Comparison of ENCODE assay signal across 32 cellular contexts in the genomic region with DNA sequence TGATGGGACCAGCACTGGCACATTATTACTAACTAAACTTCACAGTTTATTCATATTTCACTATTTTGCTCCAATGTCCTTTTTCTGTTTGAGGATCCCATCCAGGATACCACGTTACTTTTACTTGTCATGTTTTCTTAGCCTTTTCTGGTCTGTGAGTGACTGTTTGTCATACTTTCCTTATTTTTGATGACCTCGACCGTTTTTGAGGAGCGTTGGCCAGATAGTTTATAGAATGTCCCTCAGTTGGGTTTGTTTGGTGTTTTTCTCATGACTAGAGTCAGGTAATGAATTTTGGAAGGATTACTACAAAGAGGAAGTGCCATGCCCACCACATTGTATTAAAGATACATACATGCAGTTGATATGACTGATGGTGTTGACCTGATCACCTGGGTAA.
DNase-seq lines count a peak whose midpoint lies in the region; ATAC-seq, FAIRE-seq and TF ChIP-seq lines count a peak whose summit lies in the region.
"Had no signal": no experiment of that assay in that cellular context is flagged by ENCODE, and none has a peak within 500 bp of the region (broad histone marks: within the 10 kb centered on the region; RNA-seq: fewer than 3 reads in every experiment).

No MANE protein-coding gene starts in this region.

- no peak for TF ChIP-seq EP300 in HepG2 (IDR thresholded peaks at IDR 0.05; ENCODE audit: low read depth in 2 of 2, low read length in 2 of 2)
- no peak for TF ChIP-seq EP300 in HepG2 (CRISPR knock-in tag; IDR thresholded peaks at IDR 0.05; ENCODE audit: borderline replicate concordance)
- no peak for TF ChIP-seq EP300 in A549 (IDR thresholded peaks at IDR 0.05)
- TF ChIP-seq EP300 in GM12878 (IDR thresholded peaks at IDR 0.05; ENCODE audit: borderline replicate concordance in 1 of 2, control insufficient read depth in 1 of 2, low read depth in 2 of 2, low read length in 2 of 2), result no peak

- H3K36me3 ChIP-seq in HepG2 (replicated peaks in 1 of 2; ENCODE audit: control insufficient read depth in 1 of 2, insufficient read depth in 2 of 2, low read length in 2 of 2) (no peaks in the 10 kb centered on the region), right lobe of liver (no peaks in the 10 kb centered on the region), GM12878 (ENCODE audit: control insufficient read depth in 2 of 2, insufficient read depth in 2 of 2, low read length in 1 of 2) (no peaks in the 10 kb centered on the region)
- H3K36me3 ChIP-seq: BE2C; BLaER1; BLaER1 treated with 17β-estradiol and CSF1 and Interleukin-3, amounts not matched to agents 10 nM and 100 nM had no signal

- DNase-seq in HepG2 (ENCODE audit: low spot score), result no peak
- DNase-seq in right lobe of liver, result no peak
- DNase-seq in A549 (ENCODE audit: low read depth in 1 of 2, low spot score in 1 of 2), result no peak
- no peak for DNase-seq in GM12878 (ENCODE audit: low read depth, low spot score)
- no peak for DNase-seq in sciatic nerve (ENCODE audit: low spot score)
- DNase-seq: 8988T; ACHN; AML-193; BE2C; C1 segment of cervical spinal cord; Caco-2; Calu3; CD4-positive, alpha-beta memory T cell; CD4-positive, alpha-beta T cell; CD4-positive, CD25-positive, alpha-beta regulatory T cell; CD8-positive, alpha-beta memory T cell; CD8-positive, alpha-beta T cell; COR-L47; DMS 273 treated with DMSO at 0.1 percent for 48 hours; DMS153; DMS53; DMS79; DMS79 treated with DMSO at 0.1 percent for 48 hours; DND-41; EL had no signal

- RAD21 ChIA-PET in GM12878 (lab: Charles Lee; ENCODE audit: unreplicated experiment), result no interaction called here

- no peak overlapping the region for H3K4me2 ChIP-seq in HepG2 (ENCODE audit: low read depth, low read length)
- no peak overlapping the region for H3K4me2 ChIP-seq in A549
- no peak overlapping the region for H3K4me2 ChIP-seq in GM12878 (ENCODE audit: control insufficient read depth, insufficient read depth)
- H3K4me2 ChIP-seq: BLaER1; BLaER1 treated with 17β-estradiol and CSF1 and Interleukin-3, amounts not matched to agents 10 nM and 100 nM had no signal

- BruUV-seq in HepG2 (replicated peaks; lab: Mats Ljungman, UMichigan) (no TSS peak), GM12878 (replicated peaks; lab: Mats Ljungman, UMichigan) (no TSS peak)

- H3K27ac ChIP-seq in HepG2 (ENCODE audit: extremely low read length, insufficient read depth, low read length) (no peak overlapping the region), right lobe of liver (no peak overlapping the region), A549 (no peak overlapping the region), GM12878 (ENCODE audit: control insufficient read depth, insufficient read depth) (no peak overlapping the region)
- H3K27ac ChIP-seq: 22Rv1; BLaER1; BLaER1 treated with 17β-estradiol and CSF1 and Interleukin-3, amounts not matched to agents 10 nM and 100 nM; C4-2B had no signal

- H3K9me3 ChIP-seq in HepG2 (ENCODE audit: low read length), result peaks cover 4% of the 10 kb centered on the region; the same call in 1 of the 2 replicates
- H3K9me3 ChIP-seq in right lobe of liver, result peaks cover 0 to 8% (median 2%) of the 10 kb centered on the region in 4 donors
- no peaks in the 10 kb centered on the region for H3K9me3 ChIP-seq in A549
- H3K9me3 ChIP-seq in GM12878 (replicated peaks; ENCODE audit: control insufficient read depth, insufficient read depth, low read length), result no peaks in the 10 kb centered on the region; the same call in 2 of the 3 replicates
- H3K9me3 ChIP-seq: BE2C had no signal

- no peak overlapping the region for H3K4me3 ChIP-seq in HepG2 (replicated peaks in 1 of 3; ENCODE audit: insufficient read depth in 1 of 3, low read depth in 2 of 3, low read length in 3 of 3)
- no peak overlapping the region for H3K4me3 ChIP-seq in right lobe of liver
- no peak overlapping the region for H3K4me3 ChIP-seq in A549
- no peak overlapping the region for H3K4me3 ChIP-seq in GM12878
- H3K4me3 ChIP-seq: BLaER1; BLaER1 treated with 17β-estradiol and CSF1 and Interleukin-3, amounts not matched to agents 10 nM and 100 nM had no signal

- H2AFZ ChIP-seq in HepG2 (ENCODE audit: low read length), result no peak overlapping the region
- no peak overlapping the region for H2AFZ ChIP-seq in GM12878 (ENCODE audit: control insufficient read depth, low read depth, low read length)

- intact Hi-C loops in HepG2 (cut with micrococcal nuclease; ENCODE audit: unreplicated experiment) (no loop called here), right lobe of liver (cut with DNase I) (no loop called here), GM12878 (cut with micrococcal nuclease; ENCODE audit: unreplicated experiment) (no loop called here), sciatic nerve (cut with DNase I) (no loop called here)

- CTCF ChIA-PET in HepG2 (lab: Yijun Ruan, JAX; ENCODE audit: low intra/inter-chr PET ratio, low total read pairs) (no interaction called here), A549 (lab: Yijun Ruan, JAX) (no interaction called here), GM12878 (lab: Yijun Ruan, JAX) (interaction anchor here (1.0 kb wide), 1 partner anchor 36 kb away, joined by 3 read pairs; no protein-coding TSS in a partner anchor)

- H3K4me1 ChIP-seq in HepG2 (ENCODE audit: insufficient read depth, low read length) (no peaks in the 10 kb centered on the region), right lobe of liver (no peaks in the 10 kb centered on the region), A549 (no peaks in the 10 kb centered on the region), GM12878 (ENCODE audit: control insufficient read depth, insufficient read depth, low read length) (no peaks in the 10 kb centered on the region)
- H3K4me1 ChIP-seq: BE2C; BLaER1; BLaER1 treated with 17β-estradiol and CSF1 and Interleukin-3, amounts not matched to agents 10 nM and 100 nM had no signal

- no peaks in the 10 kb centered on the region for H3K79me2 ChIP-seq in HepG2 (ENCODE audit: insufficient read depth, low read length)
- H3K79me2 ChIP-seq in GM12878 (ENCODE audit: control insufficient read depth, insufficient read depth, low read length), result no peaks in the 10 kb centered on the region

- SMC1A ChIA-PET in GM12878 (lab: Charles Lee; ENCODE audit: uncharacterized antibody, unreplicated experiment), result no interaction called here

- no peaks in the 10 kb centered on the region for H3K27me3 ChIP-seq in HepG2 (ENCODE audit: control insufficient read depth in 1 of 2, insufficient read depth in 2 of 2, low read length in 2 of 2)
- H3K27me3 ChIP-seq in right lobe of liver, result no peaks in the 10 kb centered on the region
- H3K27me3 ChIP-seq in GM12878 (replicated peaks in 1 of 2; ENCODE audit: control insufficient read depth in 2 of 2, insufficient read depth in 2 of 2, low read length in 1 of 2), result no peaks in the 10 kb centered on the region
- H3K27me3 ChIP-seq: BE2C; BLaER1; BLaER1 treated with 17β-estradiol and CSF1 and Interleukin-3, amounts not matched to agents 10 nM and 100 nM had no signal

- H3K9ac ChIP-seq in HepG2 (ENCODE audit: insufficient read depth, low read depth, low read length) (no peak overlapping the region), GM12878 (ENCODE audit: control insufficient read depth, insufficient read depth, low read length) (no peak overlapping the region)
- H3K9ac ChIP-seq: BLaER1; BLaER1 treated with 17β-estradiol and CSF1 and Interleukin-3, amounts not matched to agents 10 nM and 100 nM had no signal

- POLR2A ChIA-PET in HepG2 (lab: Yijun Ruan, JAX), result no interaction called here
- POLR2A ChIA-PET in A549 (lab: Yijun Ruan, JAX), result no interaction called here
- POLR2A ChIA-PET in GM12878 (lab: Charles Lee), result no interaction called here

- TF ChIP-seq POLR2A in HepG2 (IDR thresholded peaks at IDR 0.05; ENCODE audit: insufficient read depth in 1 of 2, low read depth in 2 of 2, low read length in 2 of 2), result no peak
- TF ChIP-seq POLR2A in right lobe of liver (IDR thresholded peaks at IDR 0.05), result no peak
- no peak for TF ChIP-seq POLR2A in A549 (IDR thresholded peaks at IDR 0.05; ENCODE audit: low read length)
- no peak for TF ChIP-seq POLR2A in GM12878 (IDR thresholded peaks at IDR 0.05; ENCODE audit: low read depth, low read length)

- H4K20me1 ChIP-seq in HepG2 (ENCODE audit: insufficient read depth, low read length) (no peaks in the 10 kb centered on the region), GM12878 (ENCODE audit: control insufficient read depth, insufficient read depth) (no peaks in the 10 kb centered on the region)
- H4K20me1 ChIP-seq: BLaER1; BLaER1 treated with 17β-estradiol and CSF1 and Interleukin-3, amounts not matched to agents 10 nM and 100 nM had no signal

- no peak for TF ChIP-seq CTCF in HepG2 (CRISPR knock-in tag; IDR thresholded peaks at IDR 0.05)
- no peak for TF ChIP-seq CTCF in right lobe of liver (IDR thresholded peaks at IDR 0.05)
- TF ChIP-seq CTCF in A549 (IDR thresholded peaks at IDR 0.05), result no peak
- TF ChIP-seq CTCF in GM12878 (IDR thresholded peaks at IDR 0.05 in 2 of 3, conservative IDR thresholded peaks at IDR 0.05 in 1 of 3; ENCODE audit: control insufficient read depth in 2 of 3, extremely low read depth in 1 of 3, insufficient read depth in 1 of 3, low read depth in 3 of 3, low read length in 3 of 3), result no peak

- TF ChIP-seq RAD21 in HepG2 (CRISPR knock-in tag; IDR thresholded peaks at IDR 0.05) (no peak), A549 (conservative IDR thresholded peaks at IDR 0.05 in 1 of 2, IDR thresholded peaks at IDR 0.05 in 1 of 2) (no peak), GM12878 (IDR thresholded peaks at IDR 0.05; ENCODE audit: insufficient read depth, low read depth, low read length) (no peak)

- WGBS in HepG2 (ENCODE audit: low lambda C conversion rate), result 43% methylated on average over 4 of the region's 4 CpGs
- 71% methylated on average over 4 of the region's 4 CpGs for WGBS in right lobe of liver (ENCODE audit: insufficient coverage, low coverage, low lambda C conversion rate, missing lambda C conversion rate)
- WGBS in A549 (ENCODE audit: missing lambda C conversion rate), result 2% methylated on average over 4 of the region's 4 CpGs
- 27% methylated on average over 4 of the region's 4 CpGs for WGBS in GM12878 (ENCODE audit: insufficient coverage, insufficient replicate concordance, low lambda C conversion rate, missing lambda C conversion rate)

- no peak for FAIRE-seq in HepG2 (lab: Jason Lieb, UNC)
- FAIRE-seq in A549 (lab: Jason Lieb, UNC), result no peak
- FAIRE-seq in GM12878 (lab: Jason Lieb, UNC), result no peak
- FAIRE-seq: A204.1, D721Med had no signal

- ATAC-seq in HepG2, result no peak
- no peak for ATAC-seq in right lobe of liver
- ATAC-seq in A549, result no peak
- no peak for ATAC-seq in GM12878
- no peak for ATAC-seq in sciatic nerve
- no peak for ATAC-seq in GM21390 (IDR thresholded peaks at IDR 0.05; ENCODE audit: unreplicated experiment)
- ATAC-seq: CD8-positive, alpha-beta T cell had no signal

- in situ Hi-C loops in HepG2 (cut with HindIII; ENCODE audit: extremely low pct_ligation_motif_present, low pct_unique_long_range_greater_than_20kb), result no loop called here
- in situ Hi-C loops in GM12878 (cut with MboI), result no loop called here

TF ChIP-seq in HepG2, 621 proteins besides CTCF, POLR2A, EP300 and RAD21 (continues in another document):
- peak; percentile 54; a peak in 3 of 4 replicates for TF ChIP-seq MAFK (conservative IDR thresholded peaks at IDR 0.05 in 1 of 2, IDR thresholded peaks at IDR 0.05 in 1 of 2; ENCODE audit: low read length in 2 of 2)

TF ChIP-seq in A549, 52 proteins besides CTCF, POLR2A, EP300 and RAD21 (continues in another document):
- no peak for TF ChIP-seq HDAC2 (IDR thresholded peaks at IDR 0.05)

TF ChIP-seq in GM12878, 131 proteins besides CTCF, POLR2A, EP300 and RAD21 (continues in another document):
- no peak for TF ChIP-seq DPF2 (IDR thresholded peaks at IDR 0.05)
